In the genomic region with DNA sequence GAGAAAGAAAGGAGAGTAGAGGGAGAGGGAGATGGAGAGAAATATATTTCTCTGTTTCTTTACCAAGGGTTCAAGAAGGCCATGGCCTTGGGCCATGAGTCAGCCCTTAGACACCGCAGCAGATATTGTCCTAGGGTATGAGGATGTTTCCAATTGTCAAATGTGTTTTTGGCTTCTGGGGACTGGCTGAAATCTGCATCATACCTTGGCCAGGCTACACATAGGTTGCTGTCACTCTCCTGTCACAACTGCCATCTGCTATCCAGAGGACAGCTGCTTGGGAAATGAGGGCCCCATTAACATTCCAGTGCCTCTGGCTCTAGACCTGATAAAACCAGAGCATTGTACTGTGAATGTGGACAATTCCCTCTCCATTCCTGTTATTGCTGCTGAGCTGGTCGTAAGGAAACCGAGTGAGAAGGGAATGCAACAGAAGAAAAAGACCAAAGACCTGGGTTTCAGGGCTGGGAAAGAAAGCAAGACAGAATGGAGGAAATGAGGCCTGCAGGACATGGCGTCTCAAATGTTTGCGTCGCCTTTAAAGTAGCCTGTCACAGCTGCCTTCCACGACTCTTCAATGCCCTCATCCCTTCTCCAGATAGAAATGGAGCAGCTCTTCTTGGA, we compare ENCODE assay signal across 18 cellular contexts. TPM values are rescaled to one million over a fixed set of nuclear protein-coding genes. Genes with fewer than 3 reads are reported as not detected.
DNase-seq lines count a peak whose midpoint lies in the region; ATAC-seq and TF ChIP-seq lines count a peak whose summit lies in the region.
"Had no signal": no experiment of that assay in that cellular context is flagged by ENCODE, and none has a peak within 500 bp of the region (broad histone marks: within the 10 kb centered on the region; RNA-seq: fewer than 3 reads in every experiment).

No MANE protein-coding gene starts in this region.

- peak overlapping the region; percentile 7 to 60 for H3K27ac ChIP-seq in right atrium auricular region
- peak overlapping the region in 3 of 4 donors; percentile 6 to 63 (median 16) for H3K27ac ChIP-seq in gastrocnemius medialis
- H3K27ac ChIP-seq: epithelial cell of prostate, foreskin keratinocyte, thoracic aorta had no signal

- DNase-seq in ELF-1 (ENCODE audit: low read depth, low spot score) (peak; percentile 78), SW480 (ENCODE audit: low spot score) (peak; percentile 28), right atrium auricular region (ENCODE audit: low spot score) (no peak), gastrocnemius medialis (no peak), SKM-1 (lab: John Stamatoyannopoulos, UW; ENCODE audit: unreplicated experiment) (no peak)
- DNase-seq: activated naive CD8-positive, alpha-beta T cell treated with anti-CD3 and anti-CD28 coated beads for 36 hours; AML-193; COR-L47; foreskin keratinocyte; Karpas-422; NCI-H1105; NCI-H526 treated with DMSO at 0.1 percent for 48 hours; retina had no signal

- in situ Hi-C loops in gastrocnemius medialis (cut with MboI; ENCODE audit: low sequenced_read_pairs in 4 of 4): loop anchor here in 1 of 4 donors (25.0 kb wide), 1 partner anchor 260 kb away; no protein-coding TSS in a partner anchor

- intact Hi-C loops in gastrocnemius medialis (cut with DNase I; ENCODE audit: low total_unique reads): no loop called here

- ATAC-seq in gastrocnemius medialis (peak; percentile 50 to 60), GM19035 (IDR thresholded peaks at IDR 0.05; ENCODE audit: unreplicated experiment) (no peak), GM21786 (IDR thresholded peaks at IDR 0.05; ENCODE audit: unreplicated experiment) (no peak)
- ATAC-seq: foreskin keratinocyte; stimulated activated effector memory CD8-positive, alpha-beta T cell treated with anti-CD3 and anti-CD28 coated beads, Interleukin-12 subunit alpha, Interleukin-12 subunit beta, amount 100 ng/mL, for 72 hours had no signal

- no peak for TF ChIP-seq POLR2A in gastrocnemius medialis (IDR thresholded peaks at IDR 0.05)

- H3K4me1 ChIP-seq in right atrium auricular region (peaks cover 0 to 13% of the 10 kb centered on the region in 2 donors), gastrocnemius medialis (peaks cover 17 to 23% of the 10 kb centered on the region in 2 donors)

- no peaks in the 10 kb centered on the region for H3K9me3 ChIP-seq in right atrium auricular region
- no peaks in the 10 kb centered on the region for H3K9me3 ChIP-seq in gastrocnemius medialis
- H3K9me3 ChIP-seq: thoracic aorta had no signal

- no peaks in the 10 kb centered on the region for H3K27me3 ChIP-seq in right atrium auricular region
- H3K27me3 ChIP-seq in gastrocnemius medialis: no peaks in the 10 kb centered on the region
- H3K27me3 ChIP-seq: foreskin keratinocyte had no signal

- peak overlapping the region in 1 of 2 donors; percentile 8 for H3K4me3 ChIP-seq in right atrium auricular region
- H3K4me3 ChIP-seq in gastrocnemius medialis: no peak overlapping the region
- H3K4me3 ChIP-seq: thoracic aorta had no signal

- TF ChIP-seq CTCF in right atrium auricular region (IDR thresholded peaks at IDR 0.05) (no peak), gastrocnemius medialis (IDR thresholded peaks at IDR 0.05 in 4 of 5, conservative IDR thresholded peaks at IDR 0.05 in 1 of 5) (no peak)

- H3K36me3 ChIP-seq in right atrium auricular region (no peaks in the 10 kb centered on the region), gastrocnemius medialis (no peaks in the 10 kb centered on the region)
- H3K36me3 ChIP-seq: thoracic aorta had no signal

RNA-seq across cellular contexts. Expression of a gene that starts 8.8 kb away (rescaled TPM):
- total RNA-seq in right atrium auricular region (10 to 100 TPM; 14.8 to 15.8 TPM), gastrocnemius medialis (10 to 100 TPM in 3 of 4 donors, 1 to 10 TPM in 1; 9.6 to 13.7 (median 12.8) TPM)

RNA-seq across cellular contexts. Expression of a gene that starts 32.2 kb away (rescaled TPM):
- total RNA-seq in right atrium auricular region (10 to 100 TPM in 1 of 2 donors, 1 to 10 TPM in 1; 3.3 to 18.0 TPM), gastrocnemius medialis (under 1 TPM in 2 of 4 donors, not detected in 2; 0.61 to 0.67 TPM)
- total RNA-seq: activated naive CD8-positive, alpha-beta T cell treated with anti-CD3 and anti-CD28 coated beads for 36 hours; foreskin keratinocyte; thoracic aorta had no signal

Comparison
In these comparisons a context has a peak if more than half of its experiments do, and no peak if none do; other contexts are left out.
1. DNase-seq: peak in ELF-1 (single experiment) and SW480 (single experiment); none in right atrium auricular region (single experiment), gastrocnemius medialis (0 of 2) and SKM-1 (single experiment).
2. ATAC-seq: peak in gastrocnemius medialis (2 of 2); none in GM19035 (single experiment) and GM21786 (single experiment).